Comparison of ENCODE assay signal across 15 cellular contexts in the genomic region with DNA sequence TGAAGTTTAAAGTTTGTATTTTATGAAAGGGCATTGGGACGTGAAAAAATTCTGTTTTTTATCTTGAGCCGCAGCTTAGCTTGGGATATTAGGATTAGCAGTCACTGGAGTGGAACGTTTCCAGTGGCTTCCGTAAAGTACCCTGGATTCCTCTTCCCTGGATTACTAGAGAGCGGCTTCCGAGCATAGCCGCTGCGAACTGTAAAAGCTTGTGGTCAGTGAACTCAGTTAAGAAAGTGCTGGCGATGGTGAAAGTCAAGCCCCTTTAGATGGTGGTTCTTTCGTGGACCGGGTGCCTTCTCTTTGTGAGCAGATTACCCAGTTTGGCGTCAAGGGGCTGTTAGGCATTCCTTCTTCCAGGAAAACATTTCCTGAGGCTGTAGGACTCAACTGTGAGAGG.
"Had no signal": no experiment of that assay in that cellular context is flagged by ENCODE, and none has a peak within 500 bp of the region (broad histone marks: within the 10 kb centered on the region; RNA-seq: fewer than 3 reads in every experiment).

No MANE protein-coding gene starts in this region.

- H3K27me3 Mint-ChIP-seq: activated CD4-positive, alpha-beta memory T cell treated with anti-CD3 and anti-CD28 coated beads, Interleukin-2, amount 10 ng/mL, durations not matched to agents 7 days and 5 days; activated CD4-positive, alpha-beta T cell treated with anti-CD3 and anti-CD28 coated beads for 36 hours had no signal

- H3K4me3 ChIP-seq: colonic mucosa, gastroesophageal sphincter, transverse colon had no signal

- H3K27ac ChIP-seq: colonic mucosa, epithelial cell of prostate, gastroesophageal sphincter, neutrophil, transverse colon had no signal

- ATAC-seq: activated CD4-positive, alpha-beta T cell treated with anti-CD3 and anti-CD28 coated beads for 36 hours; gastroesophageal sphincter; left ventricle myocardium superior; right cardiac atrium; stimulated activated effector memory CD8-positive, alpha-beta T cell treated with anti-CD3 and anti-CD28 coated beads, Interleukin-12 subunit alpha, Interleukin-12 subunit beta, amount 100 ng/mL, for 72 hours had no signal

- H3K27me3 ChIP-seq: colonic mucosa, gastroesophageal sphincter, neutrophil, transverse colon had no signal

- H3K27ac Mint-ChIP-seq: activated CD4-positive, alpha-beta memory T cell treated with anti-CD3 and anti-CD28 coated beads, Interleukin-2, amount 10 ng/mL, durations not matched to agents 7 days and 5 days; activated CD4-positive, alpha-beta T cell treated with anti-CD3 and anti-CD28 coated beads for 36 hours; activated T-helper 1 cell treated with anti-CD3 and anti-CD28 coated beads, Interleukin-12 subunit alpha, Interleukin-12 subunit beta, Interleukin-2, Interleukin-4 antibody, amounts not matched to agents 30 ng/mL and 10 ng/mL and 1 ng/mL, durations not matched to agents 14 hours and 24 hours and 36 hours had no signal

- H3K4me3 Mint-ChIP-seq: activated CD4-positive, alpha-beta memory T cell treated with anti-CD3 and anti-CD28 coated beads, Interleukin-2, amount 10 ng/mL, durations not matched to agents 7 days and 5 days; activated CD4-positive, alpha-beta T cell treated with anti-CD3 and anti-CD28 coated beads for 36 hours; activated T-helper 1 cell treated with anti-CD3 and anti-CD28 coated beads, Interleukin-12 subunit alpha, Interleukin-12 subunit beta, Interleukin-2, Interleukin-4 antibody, amounts not matched to agents 30 ng/mL and 10 ng/mL and 1 ng/mL, durations not matched to agents 14 hours and 24 hours and 36 hours; stimulated activated effector memory CD8-positive, alpha-beta T cell treated with anti-CD3 and anti-CD28 coated beads, Interleukin-12 subunit alpha, Interleukin-12 subunit beta, amount 100 ng/mL, for 72 hours had no signal

- DNase-seq: activated CD4-positive, alpha-beta memory T cell treated with anti-CD3 and anti-CD28 coated beads, Interleukin-2, amount 10 ng/mL, durations not matched to agents 7 days and 5 days; activated CD4-positive, alpha-beta T cell treated with anti-CD3 and anti-CD28 coated beads for 36 hours; activated naive CD4-positive, alpha-beta T cell; colonic mucosa; effector CD4-positive, alpha-beta T cell; left ventricle myocardium superior; posterior cingulate gyrus; right cardiac atrium; SW 1271; transverse colon had no signal

- H3K9me3 ChIP-seq: colonic mucosa, gastroesophageal sphincter, neutrophil, transverse colon had no signal

- H3K9me3 Mint-ChIP-seq: activated CD4-positive, alpha-beta memory T cell treated with anti-CD3 and anti-CD28 coated beads, Interleukin-2, amount 10 ng/mL, durations not matched to agents 7 days and 5 days; activated T-helper 1 cell treated with anti-CD3 and anti-CD28 coated beads, Interleukin-12 subunit alpha, Interleukin-12 subunit beta, Interleukin-2, Interleukin-4 antibody, amounts not matched to agents 30 ng/mL and 10 ng/mL and 1 ng/mL, durations not matched to agents 14 hours and 24 hours and 36 hours; stimulated activated effector memory CD8-positive, alpha-beta T cell treated with anti-CD3 and anti-CD28 coated beads, Interleukin-12 subunit alpha, Interleukin-12 subunit beta, amount 100 ng/mL, for 72 hours had no signal

- H3K36me3 ChIP-seq: colonic mucosa, neutrophil, transverse colon had no signal
